ENCODE assay signal across 9 cellular contexts in genomic region chr2:72148975-72149555, GRCh38. TPM values are rescaled to one million over a fixed set of nuclear protein-coding genes. Genes with fewer than 3 reads are reported as not detected.
DNase-seq lines count a peak whose midpoint lies in the region; ATAC-seq and TF ChIP-seq lines count a peak whose summit lies in the region.
"Had no signal": no experiment of that assay in that cellular context is flagged by ENCODE, and none has a peak within 500 bp of the region (broad histone marks: within the 10 kb centered on the region; RNA-seq: fewer than 3 reads in every experiment).

No MANE protein-coding gene starts in this region.

- peak overlapping the region; percentile 92 for H3K4me2 ChIP-seq in PC-9

- CTCF ChIA-PET in PC-9 (lab: Charles Lee): interaction anchor here (0.6 to 1.5 kb wide), 7 partner anchors 25 to 1027 kb away, joined by 3 to 13 read pairs (median 6); no protein-coding TSS in a partner anchor

- H3K36me3 ChIP-seq in PC-9 (ENCODE audit: low read depth) (no peaks in the 10 kb centered on the region), left lung (no peaks in the 10 kb centered on the region)

- intact Hi-C loops in PC-9 (cut with micrococcal nuclease; ENCODE audit: unreplicated experiment) (loop anchor here (5.0 kb wide), 1 partner anchor 402 kb away; no protein-coding TSS in a partner anchor), left lung (cut with DNase I) (loop anchor here in 1 of 2 donors (5.0 kb wide), 1 partner anchor 602 kb away; no protein-coding TSS in a partner anchor)

- POLR2A ChIA-PET in PC-9 (lab: Charles Lee; ENCODE audit: unreplicated experiment): no interaction called here

- no peaks in the 10 kb centered on the region for H3K9me2 ChIP-seq in PC-9 (ENCODE audit: insufficient read depth)

- DNase-seq in DMS 273 (lab: John Stamatoyannopoulos, UW; ENCODE audit: unreplicated experiment): peak; percentile 75
- DNase-seq in DMS 273 treated with DMSO at 0.1 percent for 48 hours (lab: John Stamatoyannopoulos, UW): no peak
- DNase-seq in PC-9: peak in 1 of 2 experiments; percentile 25
- DNase-seq in cardiac fibroblast (ENCODE audit: low read depth in 2 of 2): peak; percentile 21 to 51
- DNase-seq in left lung: peak; percentile 43 to 79
- peak; percentile 25 for DNase-seq in stimulated activated naive CD8-positive, alpha-beta T cell treated with anti-CD3 and anti-CD28 coated beads, Interleukin-15, Interleukin-2, amounts not matched to agents 100 U/mL and 50 U/mL, for 24 hours
- no peak for DNase-seq in KG1 (lab: John Stamatoyannopoulos, UW)
- DNase-seq in germinal center (ENCODE audit: low spot score): no peak

- peaks cover 11% of the 10 kb centered on the region; the same call in 1 of the 2 replicates for H3K27me3 ChIP-seq in PC-9 (ENCODE audit: insufficient read depth, low read depth)
- peaks cover 53 to 94% of the 10 kb centered on the region in 2 donors for H3K27me3 ChIP-seq in left lung

- BruUV-seq in PC-9 (replicated peaks; lab: Mats Ljungman, UMichigan): no TSS peak

- ATAC-seq in left lung: peak; percentile 45
- ATAC-seq in stimulated activated naive CD8-positive, alpha-beta T cell treated with anti-CD3 and anti-CD28 coated beads, Interleukin-15, Interleukin-2, amounts not matched to agents 100 U/mL and 50 U/mL, for 24 hours: no peak

- H3K4me3 ChIP-seq in PC-9 (peak overlapping the region; percentile 62), cardiac fibroblast (replicated peaks in 1 of 2; ENCODE audit: low read depth in 2 of 2, low read length in 2 of 2) (peak overlapping the region; percentile 54 to 55), left lung (peak overlapping the region; percentile 22 to 39)

- H2AFZ ChIP-seq in PC-9: peak overlapping the region; percentile 82

- 0 out of 2 replicates have a peak, but pooled peaks cover 4% of the 10 kb centered on the region for H3F3A ChIP-seq in PC-9 (ENCODE audit: insufficient read depth, low read depth)

- no peaks in the 10 kb centered on the region for H4K20me1 ChIP-seq in PC-9 (ENCODE audit: insufficient read depth)

- TF ChIP-seq CTCF in PC-9 (conservative IDR thresholded peaks at IDR 0.05) (no peak), cardiac fibroblast (IDR thresholded peaks at IDR 0.05; ENCODE audit: low read depth, low read length) (no peak), left lung (IDR thresholded peaks at IDR 0.05) (no peak)

- H3K79me2 ChIP-seq in PC-9 (ENCODE audit: low read depth): no peaks in the 10 kb centered on the region

- peaks cover 30% of the 10 kb centered on the region for H3K4me1 ChIP-seq in PC-9 (replicated peaks; ENCODE audit: insufficient read depth)
- H3K4me1 ChIP-seq in left lung: peaks cover 30 to 58% of the 10 kb centered on the region in 2 donors

- H3K27ac ChIP-seq in PC-9: no peak overlapping the region
- H3K27ac ChIP-seq in left lung: no peak overlapping the region
- H3K27ac ChIP-seq: 22Rv1 had no signal

- H3K9me3 ChIP-seq in PC-9 (ENCODE audit: insufficient read depth, low read depth): no peaks in the 10 kb centered on the region
- H3K9me3 ChIP-seq in left lung: no peaks in the 10 kb centered on the region

RNA-seq across cellular contexts. Expression of gene CYP26B1, which starts 1.4 kb away (rescaled TPM):
- total RNA-seq in PC-9 (2021) (0.55 and 1.3 TPM in 2 replicates), left lung (1 to 10 TPM; 3.1 to 4.7 TPM)

Comparison
In these comparisons a context has a peak if more than half of its experiments do, and no peak if none do; other contexts are left out.
1. DNase-seq: peak in DMS 273 (single experiment), cardiac fibroblast (2 of 2), left lung (2 of 2) and stimulated activated naive CD8-positive, alpha-beta T cell treated with anti-CD3 and anti-CD28 coated beads, Interleukin-15, Interleukin-2, amounts not matched to agents 100 U/mL and 50 U/mL, for 24 hours (single experiment); none in DMS 273 treated with DMSO at 0.1 percent for 48 hours (single experiment), KG1 (single experiment) and germinal center (single experiment).
2. Peak in every context shown above with its lines, with median percentiles within 50 percentile points of each other: H3K4me3 ChIP-seq.